21 cellular contexts compared by ENCODE assay signal in the genomic region with DNA sequence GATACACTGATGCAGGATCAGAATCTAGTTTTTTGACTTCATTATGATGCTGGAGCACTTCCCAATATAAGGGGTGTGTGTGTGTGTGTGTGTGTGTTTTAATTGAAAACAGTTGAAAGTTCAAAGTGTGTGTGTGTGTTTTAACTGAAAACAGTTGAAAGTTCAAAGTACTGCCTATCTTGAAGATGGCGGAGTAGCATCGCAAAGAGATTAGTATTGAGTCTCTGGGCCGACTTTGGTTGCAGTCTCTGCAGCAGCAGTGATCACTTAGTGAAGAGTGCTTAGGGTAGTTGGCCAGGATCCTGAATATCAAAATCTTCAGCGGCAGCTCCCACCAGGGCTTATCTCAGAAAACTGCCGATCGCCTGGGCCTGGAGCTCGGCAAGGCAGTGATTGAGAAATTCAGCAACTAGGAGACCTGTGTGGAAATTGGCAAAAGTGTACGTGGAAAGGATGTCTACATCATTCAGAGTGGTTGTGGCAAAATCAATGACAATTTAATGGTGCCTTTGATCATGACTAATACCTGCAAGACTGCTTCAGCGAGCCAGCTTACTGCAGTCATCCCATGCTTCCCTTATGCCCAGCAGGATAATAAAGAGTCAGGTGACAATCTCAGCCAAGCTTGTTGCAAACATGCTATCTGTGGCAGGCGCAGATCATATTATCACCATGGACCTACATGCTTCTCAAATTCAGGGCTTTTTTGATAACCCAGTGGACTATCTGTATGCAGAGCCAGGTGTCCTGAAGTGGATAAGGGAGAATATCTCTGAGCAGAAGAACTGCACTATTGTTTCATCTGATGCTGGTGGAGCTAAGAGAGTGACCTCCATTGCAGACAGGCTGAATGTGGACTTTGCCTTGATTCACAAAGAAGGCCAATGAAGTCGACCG.
"Had no signal": no experiment of that assay in that cellular context is flagged by ENCODE, and none has a peak within 500 bp of the region (broad histone marks: within the 10 kb centered on the region; RNA-seq: fewer than 3 reads in every experiment).

No MANE protein-coding gene starts in this region.

- H3K27me3 Mint-ChIP-seq: activated CD8-positive, alpha-beta memory T cell treated with anti-CD3 and anti-CD28 coated beads, Interleukin-2, amount 10 ng/mL, durations not matched to agents 7 days and 5 days; activated T-cell treated with anti-CD3 and anti-CD28 coated beads, Interleukin-2, amount 50 U/mL, for 24 hours; brain; naive thymus-derived CD8-positive, alpha-beta T cell had no signal

- H3K9me3 Mint-ChIP-seq: activated naive CD4-positive, alpha-beta T cell treated with anti-CD3 and anti-CD28 coated beads, Interleukin-2, amount 50 U/mL, for 72 hours; activated T-cell treated with anti-CD3 and anti-CD28 coated beads, Interleukin-2, amount 50 U/mL, for 24 hours; brain; naive thymus-derived CD8-positive, alpha-beta T cell had no signal

- H3K27ac Mint-ChIP-seq: activated CD8-positive, alpha-beta memory T cell treated with anti-CD3 and anti-CD28 coated beads, Interleukin-2, amount 10 ng/mL, durations not matched to agents 7 days and 5 days; activated T-cell treated with anti-CD3 and anti-CD28 coated beads, Interleukin-2, amount 50 U/mL, for 24 hours had no signal

- H3K27ac ChIP-seq: gastroesophageal sphincter, heart right ventricle, neutrophil, skin epidermis, transverse colon, vagina, VCaP had no signal

- H3K4me1 ChIP-seq: vagina had no signal

- H3K4me3 Mint-ChIP-seq: activated CD8-positive, alpha-beta memory T cell treated with anti-CD3 and anti-CD28 coated beads, Interleukin-2, amount 10 ng/mL, durations not matched to agents 7 days and 5 days; activated T-cell treated with anti-CD3 and anti-CD28 coated beads, Interleukin-2, amount 50 U/mL, for 24 hours; brain; naive thymus-derived CD8-positive, alpha-beta T cell had no signal

- H3K27me3 ChIP-seq: gastroesophageal sphincter, heart right ventricle, neutrophil, transverse colon, vagina had no signal

- H3K4me1 Mint-ChIP-seq: brain had no signal

- H3K9me3 ChIP-seq: gastroesophageal sphincter, heart right ventricle, mucosa of descending colon, neutrophil, transverse colon, vagina had no signal

- ATAC-seq: activated CD8-positive, alpha-beta memory T cell treated with anti-CD3 and anti-CD28 coated beads, Interleukin-2, amount 10 ng/mL, durations not matched to agents 7 days and 5 days; activated naive CD4-positive, alpha-beta T cell treated with anti-CD3 and anti-CD28 coated beads, Interleukin-2, amount 50 U/mL, for 72 hours; gastroesophageal sphincter; mucosa of descending colon; naive thymus-derived CD8-positive, alpha-beta T cell had no signal

- H3K4me3 ChIP-seq: gastroesophageal sphincter, heart right ventricle, mucosa of descending colon, skin epidermis, transverse colon, vagina had no signal

- DNase-seq: activated CD4-positive, alpha-beta T cell treated with anti-CD3 and anti-CD28 coated beads, Interleukin-2, amount 50 U/mL, for 48 hours; activated CD8-positive, alpha-beta memory T cell treated with anti-CD3 and anti-CD28 coated beads, Interleukin-2, amount 10 ng/mL, durations not matched to agents 7 days and 5 days; activated effector memory CD4-positive, alpha-beta T cell treated with Interleukin-2 at 50 U/mL for 16 hours; activated T-cell treated with anti-CD3 and anti-CD28 coated beads, Interleukin-2, amount 50 U/mL, for 24 hours; cerebellar nuclear complex; effector CD8-positive, alpha-beta T cell; heart right ventricle; mucosa of descending colon; naive thymus-derived CD8-positive, alpha-beta T cell; retina; stimulated activated CD4-positive, alpha-beta T cell treated with anti-CD3 and anti-CD28 coated beads, Interleukin-4, amount 100 ng/mL, for 24 hours; stimulated activated naive CD4-positive, alpha-beta T cell treated with Interleukin-2 at 50 U/mL for 16 hours; substantia nigra; transverse colon had no signal
